20 cellular contexts compared by ENCODE assay signal in the genomic region with DNA sequence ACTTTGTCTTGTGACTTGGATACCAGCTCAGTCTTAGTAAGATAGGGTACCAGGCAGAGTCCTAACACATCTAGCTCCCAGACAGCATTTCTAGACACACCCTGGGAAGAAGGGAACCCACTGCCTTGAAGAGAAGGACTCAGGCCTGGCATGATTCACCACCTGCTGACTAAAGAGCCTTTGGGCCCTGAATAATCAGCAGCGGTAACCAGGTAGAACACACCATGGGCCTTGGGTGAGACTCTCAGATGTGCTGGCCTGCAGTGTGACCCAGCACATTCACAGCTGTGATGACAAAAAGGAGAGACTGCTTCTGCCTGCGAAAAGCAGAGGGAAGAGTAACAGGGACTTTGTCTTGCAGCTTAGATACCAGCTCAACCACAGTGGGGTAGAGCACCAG.
"Had no signal": no experiment of that assay in that cellular context is flagged by ENCODE, and none has a peak within 500 bp of the region (broad histone marks: within the 10 kb centered on the region; RNA-seq: fewer than 3 reads in every experiment).

No MANE protein-coding gene starts in this region.

- H3K27ac ChIP-seq: heart left ventricle, parathyroid adenoma, testis, uterus had no signal

- H3K36me3 ChIP-seq: heart left ventricle, stomach, uterus had no signal

- H3K9me3 Mint-ChIP-seq: activated naive CD4-positive, alpha-beta T cell treated with anti-CD3 and anti-CD28 coated beads, Interleukin-2, amount 50 U/mL, for 72 hours; activated T-cell treated with anti-CD3 and anti-CD28 coated beads, Interleukin-2, amount 50 U/mL, for 24 hours; activated T-helper 17 cell treated with anti-CD3 and anti-CD28 coated beads, Interleukin-2, amount 50 U/mL, for 72 hours; nephron; stimulated activated memory B cell treated with anti-CD40 and anti-IgM and Interleukin-4, amounts not matched to agents 10 μg/mL and 1 μg/mL and 100 μg/mL, for 72 hours had no signal

- H3K27me3 ChIP-seq: heart left ventricle, stomach, testis, uterus had no signal

- H2AFZ ChIP-seq: parathyroid adenoma had no signal

- H3K9me3 ChIP-seq: heart left ventricle, stomach, testis, uterus had no signal

- H3K4me3 Mint-ChIP-seq: activated T-cell treated with anti-CD3 and anti-CD28 coated beads, Interleukin-2, amount 50 U/mL, for 24 hours; activated T-helper 17 cell treated with anti-CD3 and anti-CD28 coated beads, Interleukin-2, amount 50 U/mL, for 72 hours; brain; nephron; stimulated activated memory B cell treated with anti-CD40 and anti-IgM and Interleukin-4, amounts not matched to agents 10 μg/mL and 1 μg/mL and 100 μg/mL, for 72 hours had no signal

- H3K27ac Mint-ChIP-seq: activated naive CD4-positive, alpha-beta T cell treated with anti-CD3 and anti-CD28 coated beads, Interleukin-2, amount 50 U/mL, for 72 hours; activated T-cell treated with anti-CD3 and anti-CD28 coated beads, Interleukin-2, amount 50 U/mL, for 24 hours; activated T-helper 17 cell treated with anti-CD3 and anti-CD28 coated beads, Interleukin-2, amount 50 U/mL, for 72 hours; brain; nephron; stimulated activated memory B cell treated with anti-CD40 and anti-IgM and Interleukin-4, amounts not matched to agents 10 μg/mL and 1 μg/mL and 100 μg/mL, for 72 hours had no signal

- H3K9ac ChIP-seq: parathyroid adenoma had no signal

- H3K4me3 ChIP-seq: heart left ventricle, smooth muscle cell, stomach, testis, uterus had no signal

- H3K4me1 ChIP-seq: parathyroid adenoma, testis, uterus had no signal

- H3K4me1 Mint-ChIP-seq: activated T-helper 17 cell treated with anti-CD3 and anti-CD28 coated beads, Interleukin-2, amount 50 U/mL, for 72 hours; brain; nephron; stimulated activated memory B cell treated with anti-CD40 and anti-IgM and Interleukin-4, amounts not matched to agents 10 μg/mL and 1 μg/mL and 100 μg/mL, for 72 hours had no signal

- H3K27me3 Mint-ChIP-seq: activated T-helper 17 cell treated with anti-CD3 and anti-CD28 coated beads, Interleukin-2, amount 50 U/mL, for 72 hours; brain; stimulated activated memory B cell treated with anti-CD40 and anti-IgM and Interleukin-4, amounts not matched to agents 10 μg/mL and 1 μg/mL and 100 μg/mL, for 72 hours had no signal

- H3K79me2 ChIP-seq: parathyroid adenoma had no signal

- H3K4me2 ChIP-seq: smooth muscle cell had no signal

- DNase-seq: activated T-cell treated with anti-CD3 and anti-CD28 coated beads, Interleukin-2, amount 50 U/mL, for 24 hours; aorta; central memory CD4-positive, alpha-beta T cell; dermis blood vessel endothelial cell; effector CD8-positive, alpha-beta T cell; left colon; mesenchymal stem cell; stimulated activated CD4-positive, alpha-beta T cell treated with anti-CD3 and anti-CD28 coated beads, Interleukin-15, amount 100 ng/mL, for 24 hours; testis; trophoblast cell; uterus had no signal

- H3K36me3 Mint-ChIP-seq: activated naive CD4-positive, alpha-beta T cell treated with anti-CD3 and anti-CD28 coated beads, Interleukin-2, amount 50 U/mL, for 72 hours; brain had no signal
